In the genomic region with DNA sequence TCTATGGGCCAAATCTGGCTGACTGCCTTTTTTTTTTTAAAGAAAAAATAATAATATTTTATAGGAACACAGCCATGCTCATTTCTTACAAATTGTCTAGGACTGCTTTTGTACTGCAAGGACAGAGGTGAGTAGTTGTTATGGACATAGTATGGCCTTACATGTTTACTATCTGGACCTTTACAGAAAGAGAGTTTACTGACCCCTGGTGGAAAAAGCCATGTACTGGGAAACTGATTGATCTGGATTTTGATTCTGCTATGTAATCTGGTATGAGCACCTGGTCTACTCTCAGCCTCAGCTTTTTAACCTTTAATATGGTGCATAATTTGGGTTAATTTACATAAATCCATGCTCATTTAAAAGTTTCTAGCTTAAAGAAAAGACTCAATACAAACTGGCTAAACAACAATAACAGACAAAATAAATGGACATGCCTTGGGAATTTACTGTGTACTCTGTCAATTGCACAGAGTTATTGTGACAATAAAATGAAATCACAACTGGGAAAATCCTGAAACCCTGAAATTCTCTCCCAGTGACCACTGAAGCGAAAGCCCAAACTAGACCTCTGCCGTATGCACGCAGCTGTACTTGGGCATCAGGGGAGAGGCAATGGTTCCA, we compare ENCODE assay signal across 8 cellular contexts.
DNase-seq lines count a peak whose midpoint lies in the region; ATAC-seq, FAIRE-seq and TF ChIP-seq lines count a peak whose summit lies in the region.

No MANE protein-coding gene starts in this region.

- H3K27ac ChIP-seq in upper lobe of right lung: no peak overlapping the region

- intact Hi-C loops in upper lobe of right lung (cut with DNase I): no loop called here

- H3K4me1 ChIP-seq in upper lobe of right lung: no peaks in the 10 kb centered on the region

- peak; percentile 61 for ATAC-seq in upper lobe of right lung

- H3K4me3 ChIP-seq in upper lobe of right lung: no peak overlapping the region

- no peaks in the 10 kb centered on the region for H3K36me3 ChIP-seq in upper lobe of right lung

- TF ChIP-seq CTCF in upper lobe of right lung (IDR thresholded peaks at IDR 0.05): peak; percentile 61

- DNase-seq in AG08396 (ENCODE audit: low spot score) (peak; percentile 28), HCEC 1CT (peak; percentile 58), RCC 7860 (ENCODE audit: low spot score) (peak; percentile 47), glomerular endothelial cell (ENCODE audit: extremely low read depth, low read depth, low spot score) (peak; percentile 2), upper lobe of right lung (no peak), cortex of kidney (lab: John Stamatoyannopoulos, UW) (no peak), ureter (ENCODE audit: low spot score) (no peak), NCI-H187 (lab: John Stamatoyannopoulos, UW) (no peak)

- H3K27me3 ChIP-seq in upper lobe of right lung: no peaks in the 10 kb centered on the region

- no peaks in the 10 kb centered on the region for H3K9me3 ChIP-seq in upper lobe of right lung

- FAIRE-seq in RCC 7860 (lab: Jason Lieb, UNC): peak; percentile 57

Comparison
In these comparisons a context has a peak if more than half of its experiments do, and no peak if none do; other contexts are left out.
1. DNase-seq: peak in AG08396 (single experiment), HCEC 1CT (single experiment), RCC 7860 (single experiment) and glomerular endothelial cell (single experiment); none in upper lobe of right lung (single experiment), cortex of kidney (single experiment), ureter (single experiment) and NCI-H187 (0 of 2).